3 cellular contexts compared by ENCODE assay signal in genomic region chr1:161160763-161161162, GRCh38.
TF ChIP-seq lines count a peak whose summit lies in the region.

No MANE protein-coding gene starts in this region.

TF ChIP-seq in SK-N-SH, 30 proteins besides CTCF, POLR2A, EP300 and RAD21:
- TF ChIP-seq GABPA (IDR thresholded peaks at IDR 0.05; ENCODE audit: low read depth) (no peak), MXI1 (IDR thresholded peaks at IDR 0.05; ENCODE audit: low read depth, low read length) (no peak), MEF2A (IDR thresholded peaks at IDR 0.05; ENCODE audit: borderline replicate concordance, low read depth) (no peak), RCOR1 (IDR thresholded peaks at IDR 0.05; ENCODE audit: low read length) (no peak), REST (IDR thresholded peaks at IDR 0.05; ENCODE audit: low read depth, low read length) (no peak), FOSL2 (IDR thresholded peaks at IDR 0.05; ENCODE audit: borderline replicate concordance, low read depth) (no peak), RFX5 (IDR thresholded peaks at IDR 0.05; ENCODE audit: low read length) (no peak), TAF1 (IDR thresholded peaks at IDR 0.05; ENCODE audit: borderline replicate concordance, low read depth, low read length) (no peak), YY1 (IDR thresholded peaks at IDR 0.05; ENCODE audit: low read depth) (no peak)

TF ChIP-seq in SK-N-SH treated with all-trans-retinoic acid at 6 μM for 48 hours, 23 proteins besides CTCF, POLR2A, EP300 and RAD21:
- TF ChIP-seq POU6F1 (CRISPR knock-in tag; IDR thresholded peaks at IDR 0.05; ENCODE audit: borderline replicate concordance, low read depth), result no peak
- no peak for TF ChIP-seq ZFP30 (CRISPR knock-in tag; IDR thresholded peaks at IDR 0.05)
- TF ChIP-seq BACH2 (CRISPR knock-in tag; IDR thresholded peaks at IDR 0.05; ENCODE audit: borderline replicate concordance), result no peak
- TF ChIP-seq ISL1 (CRISPR knock-in tag; IDR thresholded peaks at IDR 0.05), result no peak
- TF ChIP-seq ARNTL (CRISPR knock-in tag; IDR thresholded peaks at IDR 0.05; ENCODE audit: borderline replicate concordance, low read depth), result no peak
- no peak for TF ChIP-seq ZFP3 (CRISPR knock-in tag; IDR thresholded peaks at IDR 0.05)
- no peak for TF ChIP-seq TSHZ2 (CRISPR knock-in tag; IDR thresholded peaks at IDR 0.05)
- no peak for TF ChIP-seq ZNF565 (CRISPR knock-in tag; conservative IDR thresholded peaks at IDR 0.05; ENCODE audit: low read depth)
- no peak for TF ChIP-seq RARB (CRISPR knock-in tag; IDR thresholded peaks at IDR 0.05)
TF ChIP-seq in SK-N-SH treated with all-trans-retinoic acid at 6 μM for 48 hours: peak in this region for 0.

TF ChIP-seq in IMR-90, 13 proteins besides CTCF, POLR2A, EP300 and RAD21:
- TF ChIP-seq SMC3 (IDR thresholded peaks at IDR 0.05; ENCODE audit: low read depth, low read length) (no peak), CHD1 (IDR thresholded peaks at IDR 0.05; ENCODE audit: low read depth, low read length) (no peak), USF2 (IDR thresholded peaks at IDR 0.05; ENCODE audit: low read depth, low read length) (no peak), CEBPB (IDR thresholded peaks at IDR 0.05; ENCODE audit: low read depth, low read length) (no peak), RFX5 (IDR thresholded peaks at IDR 0.05; ENCODE audit: low read depth, low read length) (no peak), RCOR1 (IDR thresholded peaks at IDR 0.05; ENCODE audit: insufficient replicate concordance, low read length) (no peak), MXI1 (IDR thresholded peaks at IDR 0.05; ENCODE audit: borderline replicate concordance, low read depth, low read length) (no peak), BHLHE40 (IDR thresholded peaks at IDR 0.05; ENCODE audit: low read depth, low read length) (no peak), ELK1 (IDR thresholded peaks at IDR 0.05; ENCODE audit: borderline replicate concordance, low read depth, low read length) (no peak), NFE2L2 (IDR thresholded peaks at IDR 0.05; ENCODE audit: low read depth, low read length) (no peak), MAFK (IDR thresholded peaks at IDR 0.05; ENCODE audit: low read depth, low read length) (no peak), MAZ (IDR thresholded peaks at IDR 0.05; ENCODE audit: borderline replicate concordance, low read depth, low read length) (no peak), FOS (IDR thresholded peaks at IDR 0.05; ENCODE audit: low read depth, low read length) (no peak)
